Comparison of ENCODE assay signal across 10 cellular contexts in the genomic region with DNA sequence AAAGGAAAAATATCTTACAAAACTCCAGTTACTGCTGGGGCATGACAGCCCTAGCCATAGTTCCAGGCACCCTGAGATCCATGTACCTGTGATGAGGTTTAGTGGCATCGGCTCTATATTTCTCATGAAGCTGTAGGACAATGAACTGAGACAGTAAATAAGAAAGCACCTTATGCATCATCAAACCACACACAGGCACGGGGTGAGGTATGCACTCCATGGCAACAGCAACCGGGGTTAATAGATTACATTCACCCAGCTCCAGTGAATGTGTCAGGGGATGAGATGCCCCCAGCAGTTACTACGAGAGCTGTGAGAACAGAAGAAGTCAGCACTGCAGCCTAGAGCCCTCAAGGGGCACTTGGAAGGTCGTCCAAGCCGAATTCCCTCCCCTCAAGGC.
DNase-seq lines count a peak whose midpoint lies in the region; ATAC-seq and TF ChIP-seq lines count a peak whose summit lies in the region.
"Had no signal": no experiment of that assay in that cellular context is flagged by ENCODE, and none has a peak within 500 bp of the region (broad histone marks: within the 10 kb centered on the region; RNA-seq: fewer than 3 reads in every experiment).

No MANE protein-coding gene starts in this region.

- peaks cover 0 to 22% (median 0%) of the 10 kb centered on the region in 3 donors for H3K4me1 ChIP-seq in gastroesophageal sphincter
- H3K4me1 ChIP-seq: pancreas had no signal

- H3K4me3 ChIP-seq in gastroesophageal sphincter = no peak overlapping the region
- H3K4me3 ChIP-seq: pancreas had no signal

- DNase-seq in glomerular visceral epithelial cell (ENCODE audit: extremely low spot score) = peak; percentile 60
- no peak for DNase-seq in Kasumi-1 (lab: John Stamatoyannopoulos, UW)
- DNase-seq in C1 segment of cervical spinal cord (lab: John Stamatoyannopoulos, UW) = no peak
- DNase-seq: NCI-H2171 treated with DMSO at 0.1 percent for 48 hours, pancreas had no signal

- H3K27ac ChIP-seq in gastroesophageal sphincter = no peak overlapping the region
- H3K27ac ChIP-seq: pancreas had no signal

- no peak for TF ChIP-seq EP300 in gastroesophageal sphincter (IDR thresholded peaks at IDR 0.05)

- 77 to 87% methylated on average over 3 to 5 of the region's 6 CpGs for WGBS in gastroesophageal sphincter (ENCODE audit: low coverage in 1 of 2), 2 donors

- peak; percentile 87 for ATAC-seq in GM18870 (IDR thresholded peaks at IDR 0.05; ENCODE audit: unreplicated experiment)
- peak; percentile 75 for ATAC-seq in GM21528 (IDR thresholded peaks at IDR 0.05; ENCODE audit: low FRiP score, unreplicated experiment)
- peak; percentile 86 for ATAC-seq in HG03457 (IDR thresholded peaks at IDR 0.05; ENCODE audit: unreplicated experiment)
- ATAC-seq in gastroesophageal sphincter = no peak
- ATAC-seq: Panc1 had no signal

- no peak for TF ChIP-seq CTCF in gastroesophageal sphincter (IDR thresholded peaks at IDR 0.05)

- no peaks in the 10 kb centered on the region for H3K27me3 ChIP-seq in gastroesophageal sphincter
- H3K27me3 ChIP-seq: pancreas had no signal

- no peaks in the 10 kb centered on the region for H3K9me3 ChIP-seq in gastroesophageal sphincter
- H3K9me3 ChIP-seq: pancreas had no signal

- H3K36me3 ChIP-seq in gastroesophageal sphincter = no peaks in the 10 kb centered on the region
- H3K36me3 ChIP-seq: pancreas had no signal

- no peak for TF ChIP-seq POLR2A in gastroesophageal sphincter (IDR thresholded peaks at IDR 0.05)
